In the genomic region with DNA sequence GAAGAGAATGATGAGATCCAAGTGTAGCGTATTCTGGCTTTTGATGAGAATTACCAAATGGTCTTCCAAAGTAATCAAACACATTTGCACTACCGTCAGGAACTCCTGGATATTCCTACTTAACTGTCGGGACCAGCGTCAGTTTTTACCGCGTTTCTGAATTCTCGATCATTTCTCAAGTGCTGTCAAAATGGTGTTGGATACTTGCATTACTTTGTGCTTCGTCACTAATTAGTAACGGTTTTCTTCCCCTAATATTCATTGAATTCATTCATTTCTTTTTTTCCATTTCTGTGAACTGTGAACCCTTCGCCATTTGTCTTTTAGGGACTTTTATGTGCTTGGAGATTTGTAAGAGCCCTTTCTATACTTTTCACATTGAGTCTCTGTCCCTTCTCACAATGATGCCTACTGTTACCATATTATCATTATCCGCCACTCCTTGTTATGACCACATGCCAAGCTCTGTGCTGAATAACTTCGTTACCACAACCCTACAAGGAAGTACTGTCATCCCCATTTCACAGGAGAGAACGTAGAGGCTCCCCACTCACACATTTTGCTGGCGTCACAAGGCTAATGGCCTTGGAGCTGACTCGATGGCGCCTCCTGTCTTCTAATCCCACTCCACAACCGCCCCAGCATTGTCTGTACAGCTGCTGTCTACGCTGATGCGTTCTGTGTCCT, we compare ENCODE assay signal across 20 cellular contexts.
DNase-seq lines count a peak whose midpoint lies in the region; ATAC-seq and TF ChIP-seq lines count a peak whose summit lies in the region.
"Had no signal": no experiment of that assay in that cellular context is flagged by ENCODE, and none has a peak within 500 bp of the region (broad histone marks: within the 10 kb centered on the region; RNA-seq: fewer than 3 reads in every experiment).

No MANE protein-coding gene starts in this region.

- H3K9me3 ChIP-seq in heart left ventricle, result no peaks in the 10 kb centered on the region
- H3K9me3 ChIP-seq: A549; BLaER1 treated with 17β-estradiol and CSF1 and Interleukin-3, amounts not matched to agents 10 nM and 100 nM; SJSA1; vagina had no signal

- H3K4me3 ChIP-seq in heart left ventricle (no peak overlapping the region), astrocyte of the cerebellum (ENCODE audit: low read depth, low read length) (no peak overlapping the region)
- H3K4me3 ChIP-seq: A549; BLaER1 treated with 17β-estradiol and CSF1 and Interleukin-3, amounts not matched to agents 10 nM and 100 nM; SJSA1; vagina had no signal

- H3K27me3 ChIP-seq in heart left ventricle, result no peaks in the 10 kb centered on the region
- H3K27me3 ChIP-seq: BLaER1 treated with 17β-estradiol and CSF1 and Interleukin-3, amounts not matched to agents 10 nM and 100 nM; SJSA1; vagina had no signal

- H3K27ac ChIP-seq in heart left ventricle, result peak overlapping the region in 9 of 12 donors; percentile 71 to 97 (median 91)
- peak overlapping the region; percentile 100 for H3K27ac ChIP-seq in temporal lobe (ENCODE audit: low read depth, low read length)
- H3K27ac ChIP-seq: A549, vagina, WERI-Rb-1 had no signal

- in situ Hi-C loops in astrocyte of the cerebellum (cut with HindIII; ENCODE audit: low sequenced_read_pairs), result no loop called here

- no peak for DNase-seq in heart left ventricle
- DNase-seq in Right ventricle myocardium inferior (ENCODE audit: missing footprints), result no peak
- DNase-seq in astrocyte of the cerebellum (ENCODE audit: low read depth), result no peak
- DNase-seq in foreskin melanocyte, result peak; percentile 97
- no peak for DNase-seq in NCI-H748 (lab: John Stamatoyannopoulos, UW; ENCODE audit: unreplicated experiment)
- no peak for DNase-seq in amniotic stem cell (lab: John Stamatoyannopoulos, UW)
- DNase-seq: activated CD4-positive, alpha-beta T cell treated with anti-CD3 and anti-CD28 coated beads, Interleukin-2, amount 50 U/mL, for 4 hours; activated gamma-delta T cell; effector memory CD4-positive, alpha-beta T cell; NCI-H1436 treated with DMSO at 0.1 percent for 48 hours; NCI-H2171 treated with DMSO at 0.1 percent for 48 hours; retina; T-helper 2 cell; WERI-Rb-1 had no signal

- intact Hi-C loops in heart left ventricle (cut with DNase I) (loop anchor here in 1 of 10 donors (10.0 kb wide), 1 partner anchor 54 kb away; no protein-coding TSS in a partner anchor), Right ventricle myocardium inferior (cut with DNase I) (no loop called here)

- peak in 1 of 12 donors; percentile 22 for TF ChIP-seq CTCF in heart left ventricle (IDR thresholded peaks at IDR 0.05)
- peak; percentile 8 for TF ChIP-seq CTCF in astrocyte of the cerebellum (IDR thresholded peaks at IDR 0.05; ENCODE audit: low read depth, low read length, missing control alignments)

- no peaks in the 10 kb centered on the region for H3K36me3 ChIP-seq in heart left ventricle
- H3K36me3 ChIP-seq: BLaER1 treated with 17β-estradiol and CSF1 and Interleukin-3, amounts not matched to agents 10 nM and 100 nM; SJSA1; vagina; WERI-Rb-1 had no signal

- no peak for ATAC-seq in heart left ventricle
- ATAC-seq in Right ventricle myocardium inferior, result no peak
- ATAC-seq in HG03159 (IDR thresholded peaks at IDR 0.05; ENCODE audit: unreplicated experiment), result no peak
- ATAC-seq: A549 had no signal

- peaks cover 5 to 63% (median 44%) of the 10 kb centered on the region in 12 donors for H3K4me1 ChIP-seq in heart left ventricle
- H3K4me1 ChIP-seq: A549, vagina had no signal

- no peak for TF ChIP-seq POLR2A in heart left ventricle (IDR thresholded peaks at IDR 0.05)

- 95 to 96% (median 96%) methylated on average over 19 of the region's 19 CpGs for WGBS in heart left ventricle, 4 donors
